ENCODE assay signal across 28 cellular contexts in the genomic region with DNA sequence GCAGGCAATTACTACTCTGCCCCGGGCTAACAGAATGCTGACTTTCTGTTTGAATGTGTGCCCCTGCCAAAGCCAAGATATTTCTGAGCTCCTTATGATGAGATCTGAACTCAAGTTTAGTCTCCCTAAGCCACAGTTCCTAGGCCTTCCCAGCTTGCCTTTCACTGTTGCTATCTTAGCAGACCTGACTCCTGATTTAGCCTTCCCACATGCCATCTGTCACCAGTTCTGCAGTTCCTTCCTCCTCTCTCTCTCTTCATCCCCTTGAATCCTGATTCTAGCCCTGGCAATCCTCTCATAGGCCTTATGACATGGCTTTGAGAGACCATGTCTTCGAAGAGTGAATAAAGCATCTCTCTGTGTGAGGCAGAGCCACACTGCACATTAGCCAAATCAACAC. TPM values are rescaled to one million over a fixed set of nuclear protein-coding genes. Genes with fewer than 3 reads are reported as not detected.
"Had no signal": no experiment of that assay in that cellular context is flagged by ENCODE, and none has a peak within 500 bp of the region (broad histone marks: within the 10 kb centered on the region; RNA-seq: fewer than 3 reads in every experiment).

No MANE protein-coding gene starts in this region.

- H3K27me3 ChIP-seq: gastrocnemius medialis, spleen, testis, transverse colon had no signal

- H3K4me3 ChIP-seq: gastrocnemius medialis, spleen, testis, transverse colon had no signal

- H2AFZ ChIP-seq: parathyroid adenoma had no signal

- H3K36me3 ChIP-seq: gastrocnemius medialis, spleen, transverse colon had no signal

- ATAC-seq: activated T-cell treated with anti-CD3 and anti-CD28 coated beads, Interleukin-2, amount 50 U/mL, for 4 hours; activated T-helper 17 cell treated with anti-CD3 and anti-CD28 coated beads, Interleukin-2, amount 50 U/mL, for 72 hours; effector memory CD8-positive, alpha-beta T cell; gastrocnemius medialis; left cardiac atrium; naive thymus-derived CD4-positive, alpha-beta T cell; right cardiac atrium; T-helper 17 cell had no signal

- H3K27ac ChIP-seq: gastrocnemius medialis, parathyroid adenoma, spleen, testis, transverse colon had no signal

- DNase-seq: activated CD4-positive, alpha-beta memory T cell treated with anti-CD3 and anti-CD28 coated beads, Interleukin-2, amount 10 ng/mL, durations not matched to agents 7 days and 5 days; activated CD4-positive, alpha-beta T cell treated with anti-CD3 and anti-CD28 coated beads for 1 hour; activated CD4-positive, alpha-beta T cell treated with anti-CD3 and anti-CD28 coated beads, Interleukin-2, amount 10 ng/mL, durations not matched to agents 7 days and 5 days; activated gamma-delta T cell treated with Interleukin-2 at 50 U/mL for 16 hours; activated naive CD4-positive, alpha-beta T cell treated with anti-CD3 and anti-CD28 coated beads, Interleukin-2, amount 50 U/mL, for 16 hours; activated T-cell treated with anti-CD3 and anti-CD28 coated beads, Interleukin-2, amount 50 U/mL, for 4 hours; amygdala; caudate nucleus; cortex of kidney; effector memory CD8-positive, alpha-beta T cell; erythroblast; gastrocnemius medialis; glutamatergic neuron; left cardiac atrium; mammary epithelial cell; naive thymus-derived CD4-positive, alpha-beta T cell; nucleus accumbens; right cardiac atrium; spleen; stimulated activated CD4-positive, alpha-beta T cell treated with anti-CD3 and anti-CD28 coated beads, Interleukin-2, amount 100 ng/mL, for 48 hours; stimulated activated naive CD4-positive, alpha-beta T cell treated with Interleukin-2 at 50 U/mL for 16 hours; T-helper 17 cell; T1000; testis; transverse colon had no signal

- H3K27me3 Mint-ChIP-seq: activated CD4-positive, alpha-beta T cell treated with anti-CD3 and anti-CD28 coated beads, Interleukin-2, amount 10 ng/mL, durations not matched to agents 7 days and 5 days; activated T-helper 17 cell treated with anti-CD3 and anti-CD28 coated beads, Interleukin-2, amount 50 U/mL, for 72 hours had no signal

- H3K9ac ChIP-seq: parathyroid adenoma had no signal

- H3K4me1 Mint-ChIP-seq: activated CD4-positive, alpha-beta memory T cell treated with anti-CD3 and anti-CD28 coated beads, Interleukin-2, amount 10 ng/mL, durations not matched to agents 7 days and 5 days; activated CD4-positive, alpha-beta T cell treated with anti-CD3 and anti-CD28 coated beads, Interleukin-2, amount 10 ng/mL, durations not matched to agents 7 days and 5 days; activated T-helper 17 cell treated with anti-CD3 and anti-CD28 coated beads, Interleukin-2, amount 50 U/mL, for 72 hours; neural crest cell; T-helper 17 cell had no signal

- H3K27ac Mint-ChIP-seq: activated CD4-positive, alpha-beta memory T cell treated with anti-CD3 and anti-CD28 coated beads, Interleukin-2, amount 10 ng/mL, durations not matched to agents 7 days and 5 days; activated CD4-positive, alpha-beta T cell treated with anti-CD3 and anti-CD28 coated beads, Interleukin-2, amount 10 ng/mL, durations not matched to agents 7 days and 5 days; activated T-helper 17 cell treated with anti-CD3 and anti-CD28 coated beads, Interleukin-2, amount 50 U/mL, for 72 hours; effector memory CD8-positive, alpha-beta T cell; naive thymus-derived CD4-positive, alpha-beta T cell; T-helper 17 cell had no signal

- H3K9me3 Mint-ChIP-seq: activated CD4-positive, alpha-beta memory T cell treated with anti-CD3 and anti-CD28 coated beads, Interleukin-2, amount 10 ng/mL, durations not matched to agents 7 days and 5 days; activated CD4-positive, alpha-beta T cell treated with anti-CD3 and anti-CD28 coated beads, Interleukin-2, amount 10 ng/mL, durations not matched to agents 7 days and 5 days; activated T-cell treated with anti-CD3 and anti-CD28 coated beads, Interleukin-2, amount 50 U/mL, for 4 hours; activated T-helper 17 cell treated with anti-CD3 and anti-CD28 coated beads, Interleukin-2, amount 50 U/mL, for 72 hours; effector memory CD8-positive, alpha-beta T cell; naive thymus-derived CD4-positive, alpha-beta T cell; neural crest cell had no signal

- H3K4me1 ChIP-seq: gastrocnemius medialis, parathyroid adenoma, spleen, testis, transverse colon had no signal

- H3K4me3 Mint-ChIP-seq: activated CD4-positive, alpha-beta memory T cell treated with anti-CD3 and anti-CD28 coated beads, Interleukin-2, amount 10 ng/mL, durations not matched to agents 7 days and 5 days; activated CD4-positive, alpha-beta T cell treated with anti-CD3 and anti-CD28 coated beads, Interleukin-2, amount 10 ng/mL, durations not matched to agents 7 days and 5 days; activated T-cell treated with anti-CD3 and anti-CD28 coated beads, Interleukin-2, amount 50 U/mL, for 4 hours; activated T-helper 17 cell treated with anti-CD3 and anti-CD28 coated beads, Interleukin-2, amount 50 U/mL, for 72 hours; effector memory CD8-positive, alpha-beta T cell; naive thymus-derived CD4-positive, alpha-beta T cell; neural crest cell; T-helper 17 cell had no signal

- H3K9me3 ChIP-seq: gastrocnemius medialis, spleen, testis, transverse colon had no signal

- H3K79me2 ChIP-seq: parathyroid adenoma had no signal

RNA-seq across cellular contexts. Expression of a gene that starts 12.5 kb away (rescaled TPM):
- polyA plus RNA-seq: naive thymus-derived CD4-positive, alpha-beta T cell had no signal
